In the genomic region with DNA sequence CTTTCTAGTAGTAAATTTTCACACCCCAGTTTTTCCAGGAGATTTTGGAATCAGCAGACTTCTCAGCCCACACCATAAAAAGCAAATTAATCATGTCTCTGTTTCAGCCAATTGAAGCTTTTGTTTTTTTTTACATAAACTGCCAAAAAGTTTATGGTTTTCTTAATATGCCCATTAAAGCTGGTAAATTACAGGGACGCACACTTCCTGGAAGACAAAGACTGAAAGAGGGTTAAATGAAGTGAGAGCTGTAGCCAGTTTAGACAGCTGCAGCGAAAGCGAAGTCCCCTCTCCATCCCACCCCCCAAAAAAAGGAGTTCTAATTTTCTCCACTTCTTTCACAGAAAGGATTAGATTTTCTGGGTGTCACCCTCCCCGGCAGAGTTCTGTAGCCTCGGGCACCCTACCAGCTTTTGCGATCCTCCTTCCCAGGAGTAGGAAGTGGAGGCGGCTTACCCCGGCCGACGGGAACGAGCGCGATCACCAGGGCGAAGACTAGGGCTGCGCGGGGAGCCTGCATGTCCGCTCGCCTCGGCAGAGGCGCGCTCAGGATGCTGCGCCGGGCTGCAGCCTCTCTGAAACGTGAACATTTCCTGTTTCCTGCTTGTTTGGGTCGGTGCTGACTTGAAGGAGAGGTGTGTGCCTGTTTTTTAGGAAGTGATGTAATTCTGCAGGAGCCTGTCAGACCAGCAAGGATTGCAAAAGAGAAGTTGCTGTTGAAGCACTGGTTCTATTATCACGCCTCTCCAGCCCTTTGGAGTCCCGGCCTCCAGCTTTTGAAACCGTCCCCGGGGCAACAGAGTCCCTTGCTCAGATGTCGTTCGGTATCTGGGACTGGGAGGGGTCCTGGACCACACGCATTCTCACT, we compare ENCODE assay signal across 8 cellular contexts. TPM values are rescaled to one million over a fixed set of nuclear protein-coding genes. Genes with fewer than 3 reads are reported as not detected.
A peak's percentile ranks its signal among the peaks of the same experiment; 100 is the strongest.
DNase-seq lines count a peak whose midpoint lies in the region; ATAC-seq and TF ChIP-seq lines count a peak whose summit lies in the region.

A gene with protein sequence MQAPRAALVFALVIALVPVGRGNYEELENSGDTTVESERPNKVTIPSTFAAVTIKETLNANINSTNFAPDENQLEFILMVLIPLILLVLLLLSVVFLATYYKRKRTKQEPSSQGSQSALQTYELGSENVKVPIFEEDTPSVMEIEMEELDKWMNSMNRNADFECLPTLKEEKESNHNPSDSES (minus strand): TSS at position 584 of the 868 bp plus-strand sequence. CDS start 64 bp downstream, at position 520.

- no peak for TF ChIP-seq CTCF in transverse colon (IDR thresholded peaks at IDR 0.05)

- intact Hi-C loops in Right ventricle myocardium superior (cut with DNase I) = no loop called here
- intact Hi-C loops in transverse colon (cut with DNase I; ENCODE audit: low total_unique reads) = no loop called here

- H3K27ac ChIP-seq in SK-N-MC (no peak within 1 kb of the TSS), transverse colon (peak within 1 kb of the TSS; percentile 6 to 73 (median 64))

- in situ Hi-C loops in transverse colon (cut with MboI; ENCODE audit: low pct_ligation_motif_present in 1 of 4, low pct_unique_long_range_greater_than_20kb in 1 of 4, low sequenced_read_pairs in 3 of 4) = no loop called here

- DNase-seq in CMK (ENCODE audit: low read depth) = peak; percentile 5
- no peak for DNase-seq in SK-N-MC (ENCODE audit: low read depth, low spot score)
- DNase-seq in activated naive CD4-positive, alpha-beta T cell treated with anti-CD3 and anti-CD28 coated beads, Interleukin-2, amount 50 U/mL, for 16 hours = peak; percentile 57
- DNase-seq in Right ventricle myocardium superior = peak; percentile 81
- DNase-seq in pons (ENCODE audit: low spot score) = peak; percentile 63
- DNase-seq in transverse colon = peak; percentile 74

- peak; percentile 69 for ATAC-seq in GM19395 (IDR thresholded peaks at IDR 0.05; ENCODE audit: unreplicated experiment)
- peak; percentile 90 for ATAC-seq in HG03521 (IDR thresholded peaks at IDR 0.05; ENCODE audit: unreplicated experiment)
- peak; percentile 66 for ATAC-seq in Right ventricle myocardium superior (ENCODE audit: poor library complexity)

- H3K36me3 ChIP-seq in SK-N-MC (ENCODE audit: insufficient read depth, low read length) (no peaks in the 10 kb centered on the region), transverse colon (no peaks in the 10 kb centered on the region)

- 0 to 4% methylated on average over 2 to 32 of the region's 32 CpGs for WGBS in transverse colon (ENCODE audit: low coverage in 1 of 2), 2 donors

- H3K9me3 ChIP-seq in SK-N-MC (ENCODE audit: low read depth, low read length) (no peaks in the 10 kb centered on the region), transverse colon (no peaks in the 10 kb centered on the region)

- TF ChIP-seq POLR2A in transverse colon (IDR thresholded peaks at IDR 0.05) = peak; percentile 74

- TF ChIP-seq EP300 in transverse colon (IDR thresholded peaks at IDR 0.05; ENCODE audit: low read depth) = no peak

- H3K4me3 ChIP-seq in SK-N-MC = peak within 1 kb of the TSS; percentile 77
- H3K4me3 ChIP-seq in transverse colon = peak within 1 kb of the TSS; percentile 39 to 64 (median 44)

- no peaks in the 10 kb centered on the region for H3K27me3 ChIP-seq in transverse colon

- H3K4me1 ChIP-seq in transverse colon = peaks cover 0 to 20% (median 6%) of the 10 kb centered on the region in 4 donors

- no peak within 1 kb of the TSS for H3K9ac ChIP-seq in SK-N-MC (ENCODE audit: insufficient read length)

RNA-seq across cellular contexts. Expression of the gene that starts here (rescaled TPM):
- total RNA-seq in Right ventricle myocardium superior (1.9 TPM), transverse colon (1 to 10 TPM; 1.8 to 5.4 (median 3.9) TPM)
